8 cellular contexts compared by ENCODE assay signal in the genomic region with DNA sequence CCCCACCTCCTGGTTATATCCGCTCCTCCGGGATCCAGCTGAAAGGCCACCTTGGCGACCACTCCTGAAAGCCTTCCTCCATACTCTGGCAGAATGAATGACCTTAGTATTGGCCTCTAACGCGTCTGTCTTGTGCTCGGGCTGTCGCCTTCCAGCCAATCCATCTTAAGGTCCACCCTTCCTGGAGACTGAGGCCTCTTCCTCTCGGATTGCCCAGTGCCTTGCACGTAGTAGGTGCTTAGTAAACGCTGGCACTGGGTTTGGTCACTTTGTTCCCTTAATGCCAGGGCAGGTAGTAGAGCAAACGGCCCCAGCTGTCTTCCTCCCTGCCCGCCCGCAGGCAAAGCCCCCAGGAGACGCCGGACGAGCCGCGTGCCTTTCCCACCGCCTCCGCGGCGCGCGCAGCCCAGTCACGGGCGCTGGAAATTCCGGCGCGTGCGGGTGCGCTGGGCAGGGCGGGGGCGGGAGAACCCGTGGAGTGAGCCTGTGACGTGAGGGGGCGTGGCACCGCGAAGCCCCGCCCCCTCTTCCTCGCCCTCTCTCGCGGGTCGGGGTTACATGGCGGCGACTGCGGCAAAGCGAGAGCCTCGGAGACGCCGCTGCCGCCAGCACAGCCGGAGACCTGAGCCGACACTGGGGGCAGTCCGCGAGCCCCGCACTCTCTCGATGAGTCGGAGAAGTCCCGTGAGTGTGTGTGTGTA.
A peak's percentile ranks its signal among the peaks of the same experiment; 100 is the strongest.
DNase-seq lines count a peak whose midpoint lies in the region; ATAC-seq and TF ChIP-seq lines count a peak whose summit lies in the region.

Gene MAPK6 (plus strand): TSS at position 527 of the 701 bp plus-strand sequence. CDS start 27,242 bp downstream, outside the sequence.

- no peaks in the 10 kb centered on the region for H3K27me3 ChIP-seq in muscle layer of colon (ENCODE audit: control insufficient read depth in 1 of 2, insufficient read depth in 2 of 2, low read length in 2 of 2)

- H3K4me1 ChIP-seq in muscle layer of colon (ENCODE audit: insufficient read depth, low read length), result peaks cover 25% of the 10 kb centered on the region

- no peaks in the 10 kb centered on the region for H3K36me3 ChIP-seq in muscle layer of colon (ENCODE audit: insufficient read depth, low read length)

- peak within 1 kb of the TSS; percentile 94 for H3K9ac ChIP-seq in muscle layer of colon (ENCODE audit: low read length)

- peak; percentile 46 for DNase-seq in DMS 273 treated with DMSO at 0.1 percent for 48 hours (lab: John Stamatoyannopoulos, UW)
- peak; percentile 95 for DNase-seq in HuH-7 (ENCODE audit: low spot score)
- DNase-seq in OCI-M2 (lab: John Stamatoyannopoulos, UW; ENCODE audit: unreplicated experiment), result peak; percentile 45
- DNase-seq in activated T-cell treated with anti-CD3 and anti-CD28 coated beads, Interleukin-2, amount 50 U/mL, for 1 hour, result peak; percentile 95
- peak; percentile 95 to 98 for DNase-seq in erythroblast (lab: John Stamatoyannopoulos, UW)
- DNase-seq in stimulated activated CD8-positive, alpha-beta memory T cell treated with anti-CD3 and anti-CD28 coated beads, Interleukin-7, amount 100 ng/mL, for 1 hour (ENCODE audit: low read depth in 2 of 2), result peak; percentile 88 to 89

- peak; percentile 69 for ATAC-seq in GM21515 (IDR thresholded peaks at IDR 0.05; ENCODE audit: unreplicated experiment)

- TF ChIP-seq POLR2A in erythroblast (IDR thresholded peaks at IDR 0.05; ENCODE audit: low read length), result peak; percentile 83

- peak within 1 kb of the TSS; percentile 87 for H3K27ac ChIP-seq in muscle layer of colon (ENCODE audit: low read depth, low read length)

- peak within 1 kb of the TSS; percentile 67 to 100 for H3K4me3 ChIP-seq in muscle layer of colon (ENCODE audit: low read depth in 1 of 2, low read length in 2 of 2)

- H3K9me3 ChIP-seq in muscle layer of colon (ENCODE audit: low read length), result no peaks in the 10 kb centered on the region

Comparison
In these comparisons a context has a peak if more than half of its experiments do, and no peak if none do; other contexts are left out.
1. Peak in every context shown above with its lines: DNase-seq, ATAC-seq, H3K4me3 ChIP-seq and H3K27ac ChIP-seq.
2. DNase-seq: peak in every context shown above with its lines; median percentile 96 in erythroblast; 95 in HuH-7; 95 in activated T-cell treated with anti-CD3 and anti-CD28 coated beads, Interleukin-2, amount 50 U/mL, for 1 hour; 88 in stimulated activated CD8-positive, alpha-beta memory T cell treated with anti-CD3 and anti-CD28 coated beads, Interleukin-7, amount 100 ng/mL, for 1 hour; 46 in DMS 273 treated with DMSO at 0.1 percent for 48 hours; 45 in OCI-M2.